Comparison of ENCODE assay signal across 2 cellular contexts in the genomic region with DNA sequence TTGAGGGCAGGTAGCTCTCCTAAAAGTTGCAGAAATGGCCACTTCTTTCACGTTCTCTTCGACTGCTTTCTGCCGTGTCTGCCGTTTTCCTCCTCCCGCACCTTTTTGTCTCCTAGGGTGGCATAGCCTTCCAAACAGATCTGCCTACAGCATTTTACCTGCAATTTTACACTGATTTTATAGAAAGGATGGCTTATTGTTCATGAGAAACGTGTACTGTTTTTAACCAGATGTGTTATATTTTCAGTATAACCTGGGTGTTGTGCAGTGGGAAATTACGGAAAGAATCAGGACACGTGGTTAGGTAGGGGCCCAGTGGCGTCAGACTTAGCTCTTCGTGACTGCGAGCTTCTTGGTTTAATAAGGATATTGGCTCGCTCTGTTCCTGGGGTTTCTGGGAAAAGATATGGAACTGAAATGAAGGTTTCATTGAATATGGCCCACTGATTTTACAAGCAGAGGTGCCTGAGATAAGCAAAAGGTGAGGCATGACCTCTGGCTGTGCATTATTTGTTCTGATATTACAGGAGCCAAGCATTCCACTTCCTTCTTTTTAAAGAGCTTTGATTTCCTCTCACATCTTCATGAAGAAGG.
TF ChIP-seq lines count a peak whose summit lies in the region.

No MANE protein-coding gene starts in this region.

TF ChIP-seq in IMR-90, 13 proteins besides CTCF, POLR2A, EP300 and RAD21:
- TF ChIP-seq, protein P1, sequence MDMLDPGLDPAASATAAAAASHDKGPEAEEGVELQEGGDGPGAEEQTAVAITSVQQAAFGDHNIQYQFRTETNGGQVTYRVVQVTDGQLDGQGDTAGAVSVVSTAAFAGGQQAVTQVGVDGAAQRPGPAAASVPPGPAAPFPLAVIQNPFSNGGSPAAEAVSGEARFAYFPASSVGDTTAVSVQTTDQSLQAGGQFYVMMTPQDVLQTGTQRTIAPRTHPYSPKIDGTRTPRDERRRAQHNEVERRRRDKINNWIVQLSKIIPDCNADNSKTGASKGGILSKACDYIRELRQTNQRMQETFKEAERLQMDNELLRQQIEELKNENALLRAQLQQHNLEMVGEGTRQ (IDR thresholded peaks at IDR 0.05; ENCODE audit: low read depth, low read length): no peak
- no peak for TF ChIP-seq MAZ (IDR thresholded peaks at IDR 0.05; ENCODE audit: borderline replicate concordance, low read depth, low read length)
- no peak for TF ChIP-seq SMC3 (IDR thresholded peaks at IDR 0.05; ENCODE audit: low read depth, low read length)
TF ChIP-seq in IMR-90: peak in this region for 0.

TF ChIP-seq in HepG2, 621 proteins besides CTCF, POLR2A, EP300 and RAD21:
- TF ChIP-seq, protein P2, sequence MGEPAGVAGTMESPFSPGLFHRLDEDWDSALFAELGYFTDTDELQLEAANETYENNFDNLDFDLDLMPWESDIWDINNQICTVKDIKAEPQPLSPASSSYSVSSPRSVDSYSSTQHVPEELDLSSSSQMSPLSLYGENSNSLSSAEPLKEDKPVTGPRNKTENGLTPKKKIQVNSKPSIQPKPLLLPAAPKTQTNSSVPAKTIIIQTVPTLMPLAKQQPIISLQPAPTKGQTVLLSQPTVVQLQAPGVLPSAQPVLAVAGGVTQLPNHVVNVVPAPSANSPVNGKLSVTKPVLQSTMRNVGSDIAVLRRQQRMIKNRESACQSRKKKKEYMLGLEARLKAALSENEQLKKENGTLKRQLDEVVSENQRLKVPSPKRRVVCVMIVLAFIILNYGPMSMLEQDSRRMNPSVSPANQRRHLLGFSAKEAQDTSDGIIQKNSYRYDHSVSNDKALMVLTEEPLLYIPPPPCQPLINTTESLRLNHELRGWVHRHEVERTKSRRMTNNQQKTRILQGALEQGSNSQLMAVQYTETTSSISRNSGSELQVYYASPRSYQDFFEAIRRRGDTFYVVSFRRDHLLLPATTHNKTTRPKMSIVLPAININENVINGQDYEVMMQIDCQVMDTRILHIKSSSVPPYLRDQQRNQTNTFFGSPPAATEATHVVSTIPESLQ (CRISPR knock-in tag; conservative IDR thresholded peaks at IDR 0.05): no peak
- TF ChIP-seq, protein P3, sequence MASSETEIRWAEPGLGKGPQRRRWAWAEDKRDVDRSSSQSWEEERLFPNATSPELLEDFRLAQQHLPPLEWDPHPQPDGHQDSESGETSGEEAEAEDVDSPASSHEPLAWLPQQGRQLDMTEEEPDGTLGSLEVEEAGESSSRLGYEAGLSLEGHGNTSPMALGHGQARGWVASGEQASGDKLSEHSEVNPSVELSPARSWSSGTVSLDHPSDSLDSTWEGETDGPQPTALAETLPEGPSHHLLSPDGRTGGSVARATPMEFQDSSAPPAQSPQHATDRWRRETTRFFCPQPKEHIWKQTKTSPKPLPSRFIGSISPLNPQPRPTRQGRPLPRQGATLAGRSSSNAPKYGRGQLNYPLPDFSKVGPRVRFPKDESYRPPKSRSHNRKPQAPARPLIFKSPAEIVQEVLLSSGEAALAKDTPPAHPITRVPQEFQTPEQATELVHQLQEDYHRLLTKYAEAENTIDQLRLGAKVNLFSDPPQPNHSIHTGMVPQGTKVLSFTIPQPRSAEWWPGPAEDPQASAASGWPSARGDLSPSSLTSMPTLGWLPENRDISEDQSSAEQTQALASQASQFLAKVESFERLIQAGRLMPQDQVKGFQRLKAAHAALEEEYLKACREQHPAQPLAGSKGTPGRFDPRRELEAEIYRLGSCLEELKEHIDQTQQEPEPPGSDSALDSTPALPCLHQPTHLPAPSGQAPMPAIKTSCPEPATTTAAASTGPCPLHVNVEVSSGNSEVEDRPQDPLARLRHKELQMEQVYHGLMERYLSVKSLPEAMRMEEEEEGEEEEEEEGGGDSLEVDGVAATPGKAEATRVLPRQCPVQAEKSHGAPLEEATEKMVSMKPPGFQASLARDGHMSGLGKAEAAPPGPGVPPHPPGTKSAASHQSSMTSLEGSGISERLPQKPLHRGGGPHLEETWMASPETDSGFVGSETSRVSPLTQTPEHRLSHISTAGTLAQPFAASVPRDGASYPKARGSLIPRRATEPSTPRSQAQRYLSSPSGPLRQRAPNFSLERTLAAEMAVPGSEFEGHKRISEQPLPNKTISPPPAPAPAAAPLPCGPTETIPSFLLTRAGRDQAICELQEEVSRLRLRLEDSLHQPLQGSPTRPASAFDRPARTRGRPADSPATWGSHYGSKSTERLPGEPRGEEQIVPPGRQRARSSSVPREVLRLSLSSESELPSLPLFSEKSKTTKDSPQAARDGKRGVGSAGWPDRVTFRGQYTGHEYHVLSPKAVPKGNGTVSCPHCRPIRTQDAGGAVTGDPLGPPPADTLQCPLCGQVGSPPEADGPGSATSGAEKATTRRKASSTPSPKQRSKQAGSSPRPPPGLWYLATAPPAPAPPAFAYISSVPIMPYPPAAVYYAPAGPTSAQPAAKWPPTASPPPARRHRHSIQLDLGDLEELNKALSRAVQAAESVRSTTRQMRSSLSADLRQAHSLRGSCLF (CRISPR knock-in tag; IDR thresholded peaks at IDR 0.05; ENCODE audit: borderline replicate concordance): no peak
- no peak for TF ChIP-seq YY1 (IDR thresholded peaks at IDR 0.05; ENCODE audit: insufficient read depth, insufficient replicate concordance, low read depth, low read length)
- TF ChIP-seq MIER2 (CRISPR knock-in tag; IDR thresholded peaks at IDR 0.05): no peak
- TF ChIP-seq HDAC6 (IDR thresholded peaks at IDR 0.05; ENCODE audit: low read depth, low read length): no peak
- no peak for TF ChIP-seq SATB2 (CRISPR knock-in tag; IDR thresholded peaks at IDR 0.05)
- no peak for TF ChIP-seq ZNF549 (CRISPR knock-in tag; IDR thresholded peaks at IDR 0.05)
- TF ChIP-seq, protein P4, sequence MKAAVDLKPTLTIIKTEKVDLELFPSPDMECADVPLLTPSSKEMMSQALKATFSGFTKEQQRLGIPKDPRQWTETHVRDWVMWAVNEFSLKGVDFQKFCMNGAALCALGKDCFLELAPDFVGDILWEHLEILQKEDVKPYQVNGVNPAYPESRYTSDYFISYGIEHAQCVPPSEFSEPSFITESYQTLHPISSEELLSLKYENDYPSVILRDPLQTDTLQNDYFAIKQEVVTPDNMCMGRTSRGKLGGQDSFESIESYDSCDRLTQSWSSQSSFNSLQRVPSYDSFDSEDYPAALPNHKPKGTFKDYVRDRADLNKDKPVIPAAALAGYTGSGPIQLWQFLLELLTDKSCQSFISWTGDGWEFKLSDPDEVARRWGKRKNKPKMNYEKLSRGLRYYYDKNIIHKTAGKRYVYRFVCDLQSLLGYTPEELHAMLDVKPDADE (CRISPR knock-in tag; IDR thresholded peaks at IDR 0.05): no peak
- TF ChIP-seq, protein P5, sequence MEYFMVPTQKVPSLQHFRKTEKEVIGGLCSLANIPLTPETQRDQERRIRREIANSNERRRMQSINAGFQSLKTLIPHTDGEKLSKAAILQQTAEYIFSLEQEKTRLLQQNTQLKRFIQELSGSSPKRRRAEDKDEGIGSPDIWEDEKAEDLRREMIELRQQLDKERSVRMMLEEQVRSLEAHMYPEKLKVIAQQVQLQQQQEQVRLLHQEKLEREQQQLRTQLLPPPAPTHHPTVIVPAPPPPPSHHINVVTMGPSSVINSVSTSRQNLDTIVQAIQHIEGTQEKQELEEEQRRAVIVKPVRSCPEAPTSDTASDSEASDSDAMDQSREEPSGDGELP (IDR thresholded peaks at IDR 0.05; ENCODE audit: borderline replicate concordance, low read depth): no peak
- no peak for TF ChIP-seq POLR2G (IDR thresholded peaks at IDR 0.05; ENCODE audit: low read depth, low read length)
- no peak for TF ChIP-seq SP140L (CRISPR knock-in tag; IDR thresholded peaks at IDR 0.05; ENCODE audit: borderline replicate concordance)
- no peak for TF ChIP-seq KMT2B (CRISPR knock-in tag; IDR thresholded peaks at IDR 0.05)
- TF ChIP-seq, protein P6, sequence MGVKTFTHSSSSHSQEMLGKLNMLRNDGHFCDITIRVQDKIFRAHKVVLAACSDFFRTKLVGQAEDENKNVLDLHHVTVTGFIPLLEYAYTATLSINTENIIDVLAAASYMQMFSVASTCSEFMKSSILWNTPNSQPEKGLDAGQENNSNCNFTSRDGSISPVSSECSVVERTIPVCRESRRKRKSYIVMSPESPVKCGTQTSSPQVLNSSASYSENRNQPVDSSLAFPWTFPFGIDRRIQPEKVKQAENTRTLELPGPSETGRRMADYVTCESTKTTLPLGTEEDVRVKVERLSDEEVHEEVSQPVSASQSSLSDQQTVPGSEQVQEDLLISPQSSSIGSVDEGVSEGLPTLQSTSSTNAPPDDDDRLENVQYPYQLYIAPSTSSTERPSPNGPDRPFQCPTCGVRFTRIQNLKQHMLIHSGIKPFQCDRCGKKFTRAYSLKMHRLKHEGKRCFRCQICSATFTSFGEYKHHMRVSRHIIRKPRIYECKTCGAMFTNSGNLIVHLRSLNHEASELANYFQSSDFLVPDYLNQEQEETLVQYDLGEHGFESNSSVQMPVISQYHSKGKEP (CRISPR knock-in tag; IDR thresholded peaks at IDR 0.05): no peak
